Comparison of ENCODE assay signal across 2 cellular contexts in the genomic region with DNA sequence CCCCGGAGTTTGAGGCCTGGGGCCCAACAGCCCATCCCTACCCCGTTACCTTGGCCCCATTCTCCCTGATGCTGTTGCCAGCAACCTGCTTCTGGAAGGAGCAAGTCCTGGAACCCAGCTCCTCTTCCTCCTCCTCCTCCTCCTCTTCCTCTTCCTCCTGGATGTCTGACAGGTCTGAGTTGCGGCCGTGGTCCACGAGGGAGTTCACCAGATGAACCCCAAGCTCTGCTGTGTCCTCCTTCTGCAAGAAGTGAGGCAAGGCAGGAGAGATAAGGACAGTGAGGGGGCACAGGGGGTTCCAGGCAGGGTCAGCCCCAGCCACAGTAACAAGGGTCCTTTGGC.
A peak's percentile ranks its signal among the peaks of the same experiment; 100 is the strongest.
TF ChIP-seq lines count a peak whose summit lies in the region.

No MANE protein-coding gene starts in this region.

TF ChIP-seq in HEK293, 187 proteins besides CTCF, POLR2A, EP300 and RAD21:
- TF ChIP-seq ZNF341 (tag by site-specific recombination; IDR thresholded peaks at IDR 0.05; ENCODE audit: low read depth): no peak
- TF ChIP-seq, protein P1, sequence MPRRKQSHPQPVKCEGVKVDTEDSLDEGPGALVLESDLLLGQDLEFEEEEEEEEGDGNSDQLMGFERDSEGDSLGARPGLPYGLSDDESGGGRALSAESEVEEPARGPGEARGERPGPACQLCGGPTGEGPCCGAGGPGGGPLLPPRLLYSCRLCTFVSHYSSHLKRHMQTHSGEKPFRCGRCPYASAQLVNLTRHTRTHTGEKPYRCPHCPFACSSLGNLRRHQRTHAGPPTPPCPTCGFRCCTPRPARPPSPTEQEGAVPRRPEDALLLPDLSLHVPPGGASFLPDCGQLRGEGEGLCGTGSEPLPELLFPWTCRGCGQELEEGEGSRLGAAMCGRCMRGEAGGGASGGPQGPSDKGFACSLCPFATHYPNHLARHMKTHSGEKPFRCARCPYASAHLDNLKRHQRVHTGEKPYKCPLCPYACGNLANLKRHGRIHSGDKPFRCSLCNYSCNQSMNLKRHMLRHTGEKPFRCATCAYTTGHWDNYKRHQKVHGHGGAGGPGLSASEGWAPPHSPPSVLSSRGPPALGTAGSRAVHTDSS (tag by site-specific recombination; IDR thresholded peaks at IDR 0.05): peak; percentile 82

TF ChIP-seq in WTC11, 78 proteins besides CTCF, POLR2A, EP300 and RAD21:
- no peak for TF ChIP-seq ZNF219 (CRISPR knock-in tag; IDR thresholded peaks at IDR 0.05; ENCODE audit: borderline replicate concordance)
- no peak for TF ChIP-seq TP53 (CRISPR knock-in tag; IDR thresholded peaks at IDR 0.05)
- TF ChIP-seq, protein P2, sequence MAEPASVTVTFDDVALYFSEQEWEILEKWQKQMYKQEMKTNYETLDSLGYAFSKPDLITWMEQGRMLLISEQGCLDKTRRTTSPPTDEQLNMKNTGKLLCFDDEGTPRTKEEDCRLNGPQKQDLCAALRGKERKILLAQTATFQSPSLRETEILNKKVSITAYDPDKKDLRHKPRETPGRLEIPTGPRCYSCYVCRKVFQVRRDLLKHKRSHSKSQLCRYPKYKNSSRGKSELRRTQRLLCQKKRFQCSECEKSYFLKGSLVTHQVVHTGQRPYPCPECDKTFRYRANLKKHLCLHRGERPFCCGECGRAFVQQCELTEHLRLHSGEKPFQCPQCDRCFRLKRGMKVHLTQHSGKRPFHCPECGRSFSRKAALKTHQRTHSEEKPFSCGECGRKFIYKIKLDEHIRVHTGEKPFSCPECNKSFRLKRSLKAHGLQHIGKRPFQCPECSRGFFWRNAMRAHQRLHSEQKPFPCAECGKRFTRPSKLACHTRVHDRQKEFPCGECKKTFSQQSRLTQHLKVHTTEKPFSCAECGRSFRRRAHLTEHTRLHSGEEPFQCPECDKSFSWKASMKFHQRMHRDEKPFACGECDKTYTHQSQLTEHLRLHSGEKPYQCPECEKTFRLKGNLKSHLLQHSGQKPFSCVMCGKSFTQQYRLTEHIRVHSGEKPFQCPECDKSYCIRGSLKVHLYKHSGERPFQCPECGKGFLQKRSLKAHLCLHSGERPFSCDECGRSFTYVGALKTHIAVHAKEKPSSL (CRISPR knock-in tag; conservative IDR thresholded peaks at IDR 0.05): no peak
- TF ChIP-seq KAT7 (CRISPR knock-in tag; IDR thresholded peaks at IDR 0.05; ENCODE audit: borderline replicate concordance): no peak
- TF ChIP-seq ELF4 (CRISPR knock-in tag; IDR thresholded peaks at IDR 0.05; ENCODE audit: low read depth): no peak
